In the genomic region with DNA sequence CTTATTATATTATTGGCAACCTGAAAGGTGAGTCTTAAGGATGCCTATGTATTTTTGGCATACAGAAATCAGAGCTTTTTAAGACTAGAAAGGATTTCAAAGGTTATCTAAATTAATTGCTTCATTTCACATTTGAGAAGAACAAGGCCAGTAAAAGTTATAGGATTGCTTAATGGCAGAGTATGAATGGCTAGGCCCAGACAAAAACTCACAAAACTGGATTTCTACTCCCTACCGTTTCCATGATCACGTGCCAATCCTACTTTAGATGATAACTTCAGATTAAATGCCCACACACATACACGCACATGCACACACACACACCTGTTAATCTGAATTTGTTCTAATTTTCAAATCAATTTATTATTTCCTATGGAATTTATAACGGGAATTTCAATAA, we compare ENCODE assay signal across 20 cellular contexts. TPM values are rescaled to one million over a fixed set of nuclear protein-coding genes. Genes with fewer than 3 reads are reported as not detected.
DNase-seq lines count a peak whose midpoint lies in the region; ATAC-seq lines count a peak whose summit lies in the region.
"Had no signal": no experiment of that assay in that cellular context is flagged by ENCODE, and none has a peak within 500 bp of the region (broad histone marks: within the 10 kb centered on the region; RNA-seq: fewer than 3 reads in every experiment).

No MANE protein-coding gene starts in this region.

- no peak for DNase-seq in T-helper 2 cell treated with Interferon-gamma antibody and Interleukin-4, amounts not matched to agents 5 μg/mL and 100 μg/mL, for 36 hours (ENCODE audit: low spot score)
- DNase-seq in T-helper 2 cell (no peak), G401 (ENCODE audit: low spot score) (peak; percentile 12), posterior cingulate gyrus (no peak)
- no peak for DNase-seq in natural killer cell treated with Interleukin-12 subunit alpha and Interleukin-12 subunit beta and Interleukin-15 and Interleukin-18, amount 100 ng/mL, for 72 hours (ENCODE audit: low spot score)
- DNase-seq: amygdala; central memory CD4-positive, alpha-beta T cell; effector CD4-positive, alpha-beta T cell; H7; heart left ventricle; Karpas-422; mesendoderm; NCI-H2171 treated with DMSO at 0.1 percent for 48 hours; right cardiac atrium; uterus had no signal

- peak overlapping the region; percentile 88 for H3K4me3 Mint-ChIP-seq in T-helper 2 cell treated with Interferon-gamma antibody and Interleukin-4, amounts not matched to agents 5 μg/mL and 100 μg/mL, for 36 hours
- H3K4me3 Mint-ChIP-seq in activated T-helper 17 cell treated with anti-CD3 and anti-CD28 coated beads, Interleukin-2, amount 50 U/mL, for 72 hours: peak overlapping the region; percentile 82
- H3K4me3 Mint-ChIP-seq in natural killer cell treated with Interleukin-12 subunit alpha and Interleukin-12 subunit beta and Interleukin-15 and Interleukin-18, amount 100 ng/mL, for 72 hours: peak overlapping the region; percentile 89

- peaks cover 51% of the 10 kb centered on the region for H3K36me3 Mint-ChIP-seq in T-helper 2 cell treated with Interferon-gamma antibody and Interleukin-4, amounts not matched to agents 5 μg/mL and 100 μg/mL, for 36 hours (ENCODE audit: low read depth)
- H3K36me3 Mint-ChIP-seq in activated T-helper 17 cell treated with anti-CD3 and anti-CD28 coated beads, Interleukin-2, amount 50 U/mL, for 72 hours (ENCODE audit: low read depth): peaks cover 16% of the 10 kb centered on the region
- H3K36me3 Mint-ChIP-seq in natural killer cell treated with Interleukin-12 subunit alpha and Interleukin-12 subunit beta and Interleukin-15 and Interleukin-18, amount 100 ng/mL, for 72 hours: peaks cover 24% of the 10 kb centered on the region

- no peak for ATAC-seq in activated T-helper 17 cell treated with anti-CD3 and anti-CD28 coated beads, Interleukin-2, amount 50 U/mL, for 72 hours (replicated peaks)
- no peak for ATAC-seq in natural killer cell treated with Interleukin-12 subunit alpha and Interleukin-12 subunit beta and Interleukin-15 and Interleukin-18, amount 100 ng/mL, for 72 hours
- ATAC-seq in HG03342 (IDR thresholded peaks at IDR 0.05; ENCODE audit: unreplicated experiment) (no peak), GM18907 (IDR thresholded peaks at IDR 0.05; ENCODE audit: unreplicated experiment) (no peak)
- ATAC-seq: heart left ventricle, right cardiac atrium had no signal

- in situ Hi-C loops in G401 (cut with HindIII; ENCODE audit: low sequenced_read_pairs): no loop called here

- intact Hi-C loops in posterior cingulate gyrus (cut with DNase I): loop anchor here (10.0 kb wide), 1 partner anchor 63 kb away; no protein-coding TSS in a partner anchor

- peaks cover 7% of the 10 kb centered on the region for H3K9me3 Mint-ChIP-seq in T-helper 2 cell treated with Interferon-gamma antibody and Interleukin-4, amounts not matched to agents 5 μg/mL and 100 μg/mL, for 36 hours
- peaks cover 4% of the 10 kb centered on the region for H3K9me3 Mint-ChIP-seq in activated T-helper 17 cell treated with anti-CD3 and anti-CD28 coated beads, Interleukin-2, amount 50 U/mL, for 72 hours
- H3K9me3 Mint-ChIP-seq in natural killer cell treated with Interleukin-12 subunit alpha and Interleukin-12 subunit beta and Interleukin-15 and Interleukin-18, amount 100 ng/mL, for 72 hours: no peaks in the 10 kb centered on the region

- H3K4me1 Mint-ChIP-seq in T-helper 2 cell treated with Interferon-gamma antibody and Interleukin-4, amounts not matched to agents 5 μg/mL and 100 μg/mL, for 36 hours (ENCODE audit: low read depth): peaks cover 51% of the 10 kb centered on the region
- H3K4me1 Mint-ChIP-seq in activated T-helper 17 cell treated with anti-CD3 and anti-CD28 coated beads, Interleukin-2, amount 50 U/mL, for 72 hours: peaks cover 33% of the 10 kb centered on the region
- H3K4me1 Mint-ChIP-seq in natural killer cell treated with Interleukin-12 subunit alpha and Interleukin-12 subunit beta and Interleukin-15 and Interleukin-18, amount 100 ng/mL, for 72 hours (ENCODE audit: low read depth in 2 of 2): peaks cover 27 to 38% of the 10 kb centered on the region in 2 donors

- H3K27me3 Mint-ChIP-seq in T-helper 2 cell treated with Interferon-gamma antibody and Interleukin-4, amounts not matched to agents 5 μg/mL and 100 μg/mL, for 36 hours (ENCODE audit: low read depth): no peaks in the 10 kb centered on the region
- H3K27me3 Mint-ChIP-seq in activated T-helper 17 cell treated with anti-CD3 and anti-CD28 coated beads, Interleukin-2, amount 50 U/mL, for 72 hours: no peaks in the 10 kb centered on the region
- peaks cover 0 to 10% of the 10 kb centered on the region in 2 donors for H3K27me3 Mint-ChIP-seq in natural killer cell treated with Interleukin-12 subunit alpha and Interleukin-12 subunit beta and Interleukin-15 and Interleukin-18, amount 100 ng/mL, for 72 hours

- no peak overlapping the region for H3K27ac Mint-ChIP-seq in T-helper 2 cell treated with Interferon-gamma antibody and Interleukin-4, amounts not matched to agents 5 μg/mL and 100 μg/mL, for 36 hours
- no peak overlapping the region for H3K27ac Mint-ChIP-seq in activated T-helper 17 cell treated with anti-CD3 and anti-CD28 coated beads, Interleukin-2, amount 50 U/mL, for 72 hours
- peak overlapping the region in 1 of 2 donors; percentile 37 for H3K27ac Mint-ChIP-seq in natural killer cell treated with Interleukin-12 subunit alpha and Interleukin-12 subunit beta and Interleukin-15 and Interleukin-18, amount 100 ng/mL, for 72 hours
- H3K27ac Mint-ChIP-seq: CD14-positive monocyte had no signal

RNA-seq across cellular contexts. Expression of gene PDE3B, which starts 1.8 kb away (rescaled TPM):
- 6.5 and 9.8 TPM in 2 replicates for total RNA-seq in G401 (2014; rRNA removed; shearing (Covaris generic))
- total RNA-seq in activated T-helper 17 cell treated with anti-CD3 and anti-CD28 coated beads, Interleukin-2, amount 50 U/mL, for 72 hours: 10 to 100 TPM; 23.0 to 25.5 TPM
- 10 to 100 TPM; 17.7 to 56.8 TPM for total RNA-seq in natural killer cell treated with Interleukin-12 subunit alpha and Interleukin-12 subunit beta and Interleukin-15 and Interleukin-18, amount 100 ng/mL, for 72 hours
- total RNA-seq: RPMI7951 had no signal
